ENCODE assay signal across 1 cellular context in the genomic region with DNA sequence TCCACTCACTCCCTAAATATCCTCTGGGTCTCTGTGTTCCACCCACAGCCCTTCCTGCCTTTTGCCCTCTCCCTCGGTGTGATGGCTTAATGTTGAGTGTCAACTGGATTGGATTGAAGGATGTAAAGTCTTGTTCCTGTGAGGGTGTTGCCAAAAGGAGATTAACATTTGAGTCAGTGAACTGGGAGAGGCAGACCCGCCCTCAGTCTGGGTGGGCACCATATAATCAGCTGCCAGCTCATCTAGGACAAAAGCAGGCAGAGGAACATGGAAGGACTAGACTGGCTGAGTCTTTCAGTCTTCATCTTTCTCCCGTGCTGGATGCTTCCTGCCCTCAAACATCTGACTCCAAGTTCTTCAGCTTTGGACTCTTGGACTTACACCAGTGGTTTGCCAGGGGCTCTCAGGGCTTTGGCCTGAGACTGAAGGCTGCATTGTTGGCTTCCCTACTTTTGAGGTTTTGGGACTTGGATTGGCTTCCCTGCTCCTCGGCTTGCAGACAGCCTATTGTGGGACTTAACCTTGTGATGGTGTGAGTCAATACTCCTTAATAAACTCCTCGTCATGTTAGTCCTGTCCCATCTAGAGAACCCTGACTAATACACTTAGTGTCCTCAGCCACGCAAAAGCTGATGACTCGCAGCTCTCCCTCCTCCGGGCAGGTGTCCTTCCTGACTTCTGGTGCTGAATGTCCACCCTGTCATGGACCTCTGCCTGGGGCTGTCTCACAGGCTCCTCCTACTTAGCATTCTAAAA.
TF ChIP-seq lines count a peak whose summit lies in the region.

No MANE protein-coding gene starts in this region.

TF ChIP-seq in HCT116, 20 proteins besides CTCF, POLR2A, EP300 and RAD21 (continued from another document):
- TF ChIP-seq, protein P1, sequence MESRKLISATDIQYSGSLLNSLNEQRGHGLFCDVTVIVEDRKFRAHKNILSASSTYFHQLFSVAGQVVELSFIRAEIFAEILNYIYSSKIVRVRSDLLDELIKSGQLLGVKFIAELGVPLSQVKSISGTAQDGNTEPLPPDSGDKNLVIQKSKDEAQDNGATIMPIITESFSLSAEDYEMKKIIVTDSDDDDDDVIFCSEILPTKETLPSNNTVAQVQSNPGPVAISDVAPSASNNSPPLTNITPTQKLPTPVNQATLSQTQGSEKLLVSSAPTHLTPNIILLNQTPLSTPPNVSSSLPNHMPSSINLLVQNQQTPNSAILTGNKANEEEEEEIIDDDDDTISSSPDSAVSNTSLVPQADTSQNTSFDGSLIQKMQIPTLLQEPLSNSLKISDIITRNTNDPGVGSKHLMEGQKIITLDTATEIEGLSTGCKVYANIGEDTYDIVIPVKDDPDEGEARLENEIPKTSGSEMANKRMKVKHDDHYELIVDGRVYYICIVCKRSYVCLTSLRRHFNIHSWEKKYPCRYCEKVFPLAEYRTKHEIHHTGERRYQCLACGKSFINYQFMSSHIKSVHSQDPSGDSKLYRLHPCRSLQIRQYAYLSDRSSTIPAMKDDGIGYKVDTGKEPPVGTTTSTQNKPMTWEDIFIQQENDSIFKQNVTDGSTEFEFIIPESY (IDR thresholded peaks at IDR 0.05; ENCODE audit: extremely low read depth, insufficient replicate concordance, low read length) = no peak
- TF ChIP-seq SRF (IDR thresholded peaks at IDR 0.05; ENCODE audit: low read depth) (no peak), SIN3A (IDR thresholded peaks at IDR 0.05; ENCODE audit: low read depth) (peak; percentile 64; the same call in 1 of the 2 replicates), EZH2 (IDR thresholded peaks at IDR 0.05) (no peak), CBX3 (IDR thresholded peaks at IDR 0.05; ENCODE audit: low read depth) (0 out of 2 replicates have a peak, but pooled peaks have one; percentile 75)
- TF ChIP-seq, protein P2, sequence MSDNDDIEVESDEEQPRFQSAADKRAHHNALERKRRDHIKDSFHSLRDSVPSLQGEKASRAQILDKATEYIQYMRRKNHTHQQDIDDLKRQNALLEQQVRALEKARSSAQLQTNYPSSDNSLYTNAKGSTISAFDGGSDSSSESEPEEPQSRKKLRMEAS (IDR thresholded peaks at IDR 0.05) = peak; percentile 59
- TF ChIP-seq, protein P3, sequence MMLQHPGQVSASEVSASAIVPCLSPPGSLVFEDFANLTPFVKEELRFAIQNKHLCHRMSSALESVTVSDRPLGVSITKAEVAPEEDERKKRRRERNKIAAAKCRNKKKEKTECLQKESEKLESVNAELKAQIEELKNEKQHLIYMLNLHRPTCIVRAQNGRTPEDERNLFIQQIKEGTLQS (IDR thresholded peaks at IDR 0.05) = no peak
